Comparison of ENCODE assay signal across 27 cellular contexts in the genomic region with DNA sequence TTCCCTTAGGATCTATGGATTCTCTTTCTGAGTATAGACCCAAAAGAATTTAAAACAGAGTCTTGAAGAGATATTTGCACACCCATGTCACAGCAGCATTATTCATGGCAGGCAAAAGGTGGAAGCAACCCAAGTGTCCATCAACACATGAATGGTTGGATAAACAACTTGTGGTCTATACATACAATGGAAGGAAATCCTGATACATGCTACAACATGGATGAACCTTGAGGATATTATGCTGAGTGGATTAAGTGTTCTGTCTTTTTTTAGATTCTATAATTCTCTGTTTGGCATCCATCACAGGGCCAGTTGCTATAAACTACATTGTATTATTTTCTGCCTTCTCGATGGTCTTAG.
"Had no signal": no experiment of that assay in that cellular context is flagged by ENCODE, and none has a peak within 500 bp of the region (broad histone marks: within the 10 kb centered on the region; RNA-seq: fewer than 3 reads in every experiment).

No MANE protein-coding gene starts in this region.

- H3K27ac ChIP-seq: breast epithelium, gastroesophageal sphincter, right lobe of liver, testis, transverse colon had no signal

- H3K9ac ChIP-seq: SK-N-SH had no signal

- H3K27me3 ChIP-seq: breast epithelium, gastroesophageal sphincter, right lobe of liver, testis, transverse colon had no signal

- H3K36me3 ChIP-seq: breast epithelium, gastroesophageal sphincter, right lobe of liver, transverse colon had no signal

- H3K4me1 ChIP-seq: breast epithelium, right lobe of liver had no signal

- H3K9me3 ChIP-seq: breast epithelium, gastroesophageal sphincter, right lobe of liver, SK-N-SH, testis, transverse colon had no signal

- H3K27ac Mint-ChIP-seq: activated CD4-positive, alpha-beta memory T cell treated with anti-CD3 and anti-CD28 coated beads, Interleukin-2, amount 10 ng/mL, durations not matched to agents 7 days and 5 days; activated CD4-positive, alpha-beta T cell treated with anti-CD3 and anti-CD28 coated beads, Interleukin-2, amount 10 ng/mL, durations not matched to agents 7 days and 5 days; activated T-cell treated with anti-CD3 and anti-CD28 coated beads, Interleukin-2, amount 50 U/mL, for 24 hours; activated T-helper 17 cell treated with anti-CD3 and anti-CD28 coated beads, Interleukin-2, amount 50 U/mL, for 72 hours; T-helper 17 cell had no signal

- H3K4me2 ChIP-seq: SK-N-SH had no signal

- H3K9me3 Mint-ChIP-seq: activated T-helper 17 cell treated with anti-CD3 and anti-CD28 coated beads, Interleukin-2, amount 50 U/mL, for 72 hours; central memory CD8-positive, alpha-beta T cell had no signal

- ATAC-seq: activated T-helper 17 cell treated with anti-CD3 and anti-CD28 coated beads, Interleukin-2, amount 50 U/mL, for 72 hours; gastroesophageal sphincter; naive thymus-derived CD4-positive, alpha-beta T cell; right lobe of liver; stimulated activated naive CD8-positive, alpha-beta T cell treated with anti-CD3 and anti-CD28 coated beads, Interleukin-15, Interleukin-2, amounts not matched to agents 100 U/mL and 50 U/mL, for 24 hours; T-helper 17 cell had no signal

- H3K4me1 Mint-ChIP-seq: activated T-helper 17 cell treated with anti-CD3 and anti-CD28 coated beads, Interleukin-2, amount 50 U/mL, for 72 hours; central memory CD8-positive, alpha-beta T cell; T-helper 17 cell had no signal

- H3K4me3 Mint-ChIP-seq: activated CD4-positive, alpha-beta memory T cell treated with anti-CD3 and anti-CD28 coated beads, Interleukin-2, amount 10 ng/mL, durations not matched to agents 7 days and 5 days; activated CD4-positive, alpha-beta T cell treated with anti-CD3 and anti-CD28 coated beads, Interleukin-2, amount 10 ng/mL, durations not matched to agents 7 days and 5 days; activated T-cell treated with anti-CD3 and anti-CD28 coated beads, Interleukin-2, amount 50 U/mL, for 24 hours; activated T-helper 17 cell treated with anti-CD3 and anti-CD28 coated beads, Interleukin-2, amount 50 U/mL, for 72 hours; central memory CD8-positive, alpha-beta T cell; naive thymus-derived CD4-positive, alpha-beta T cell; neural crest cell; T-helper 17 cell had no signal

- DNase-seq: activated CD4-positive, alpha-beta memory T cell treated with anti-CD3 and anti-CD28 coated beads, Interleukin-2, amount 10 ng/mL, durations not matched to agents 7 days and 5 days; activated CD4-positive, alpha-beta T cell treated with anti-CD3 and anti-CD28 coated beads for 1 hour; activated CD4-positive, alpha-beta T cell treated with anti-CD3 and anti-CD28 coated beads, Interleukin-2, amount 10 ng/mL, durations not matched to agents 7 days and 5 days; activated CD8-positive, alpha-beta memory T cell treated with anti-CD3 and anti-CD28 coated beads, Interleukin-2, amount 50 U/mL, for 48 hours; activated gamma-delta T cell treated with Interleukin-2 at 50 U/mL for 16 hours; activated naive CD4-positive, alpha-beta T cell treated with anti-CD3 and anti-CD28 coated beads, Interleukin-2, amount 50 U/mL, for 16 hours; activated T-cell treated with anti-CD3 and anti-CD28 coated beads, Interleukin-2, amount 50 U/mL, for 24 hours; amniotic stem cell; effector CD8-positive, alpha-beta T cell; hippocampal formation; midbrain; naive thymus-derived CD4-positive, alpha-beta T cell; occipital lobe; right lobe of liver; SK-N-SH; stimulated activated CD4-positive, alpha-beta T cell treated with anti-CD3 and anti-CD28 coated beads, Interleukin-12 subunit alpha, Interleukin-12 subunit beta, amount 100 ng/mL, for 4 hours; stimulated activated CD4-positive, alpha-beta T cell treated with anti-CD3 and anti-CD28 coated beads, Interleukin-4, amount 100 ng/mL, for 1 hour; stimulated activated naive CD8-positive, alpha-beta T cell treated with anti-CD3 and anti-CD28 coated beads, Interleukin-15, Interleukin-2, amounts not matched to agents 100 U/mL and 50 U/mL, for 24 hours; T-helper 17 cell; testis; transverse colon had no signal

- H3K4me3 ChIP-seq: breast epithelium, gastroesophageal sphincter, right lobe of liver, skin epidermis, testis, transverse colon had no signal
